ENCODE assay signal across 15 cellular contexts in the genomic region with DNA sequence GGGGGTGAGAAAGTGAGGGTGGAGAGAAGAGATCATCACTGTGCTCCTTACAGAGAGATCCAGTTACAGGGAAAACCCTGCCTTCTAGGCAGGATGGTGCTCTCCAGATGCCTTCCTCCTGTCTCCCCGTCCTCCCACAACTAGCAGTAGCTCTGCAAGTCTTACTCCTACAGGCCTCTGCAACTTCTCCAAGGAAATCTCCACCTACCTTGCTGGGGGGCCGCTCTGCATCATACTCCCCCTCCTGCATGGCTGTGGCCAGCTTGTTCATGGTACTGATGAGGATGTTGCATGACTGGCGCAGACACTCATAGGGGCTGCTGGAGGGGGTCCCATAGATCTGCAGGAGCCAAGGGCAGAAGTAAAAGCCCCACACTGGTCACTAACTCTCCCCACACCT.
"Had no signal": no experiment of that assay in that cellular context is flagged by ENCODE, and none has a peak within 500 bp of the region (broad histone marks: within the 10 kb centered on the region; RNA-seq: fewer than 3 reads in every experiment).

No MANE protein-coding gene starts in this region.

- H3K27me3 Mint-ChIP-seq: activated CD4-positive, alpha-beta T cell treated with anti-CD3 and anti-CD28 coated beads, Interleukin-2, amount 10 ng/mL, durations not matched to agents 24 days and 14 days; activated naive CD8-positive, alpha-beta T cell treated with anti-CD3 and anti-CD28 coated beads for 36 hours; naive thymus-derived CD8-positive, alpha-beta T cell; stimulated activated naive CD8-positive, alpha-beta T cell treated with anti-CD3 and anti-CD28 coated beads, Interleukin-15, Interleukin-2, amounts not matched to agents 100 ng/mL and 50 ng/mL, for 24 hours had no signal

- H3K27ac Mint-ChIP-seq: activated CD4-positive, alpha-beta T cell treated with anti-CD3 and anti-CD28 coated beads, Interleukin-2, amount 10 ng/mL, durations not matched to agents 24 days and 14 days; activated CD8-positive, alpha-beta T cell treated with anti-CD3 and anti-CD28 coated beads, Interleukin-2, amount 10 ng/mL, durations not matched to agents 7 days and 5 days; activated naive CD8-positive, alpha-beta T cell treated with anti-CD3 and anti-CD28 coated beads for 36 hours; endodermal cell; stimulated activated naive CD8-positive, alpha-beta T cell treated with anti-CD3 and anti-CD28 coated beads, Interleukin-15, Interleukin-2, amounts not matched to agents 100 ng/mL and 50 ng/mL, for 24 hours had no signal

- ATAC-seq: activated CD8-positive, alpha-beta T cell treated with anti-CD3 and anti-CD28 coated beads, Interleukin-2, amount 10 ng/mL, durations not matched to agents 7 days and 5 days; foreskin keratinocyte; naive thymus-derived CD8-positive, alpha-beta T cell had no signal

- H3K4me1 Mint-ChIP-seq: activated CD4-positive, alpha-beta T cell treated with anti-CD3 and anti-CD28 coated beads, Interleukin-2, amount 10 ng/mL, durations not matched to agents 24 days and 14 days; activated naive CD8-positive, alpha-beta T cell treated with anti-CD3 and anti-CD28 coated beads for 36 hours had no signal

- H3K9me3 Mint-ChIP-seq: activated CD4-positive, alpha-beta T cell treated with anti-CD3 and anti-CD28 coated beads, Interleukin-2, amount 10 ng/mL, durations not matched to agents 24 days and 14 days; activated naive CD8-positive, alpha-beta T cell treated with anti-CD3 and anti-CD28 coated beads for 36 hours; endodermal cell; naive thymus-derived CD8-positive, alpha-beta T cell; stimulated activated naive CD8-positive, alpha-beta T cell treated with anti-CD3 and anti-CD28 coated beads, Interleukin-15, Interleukin-2, amounts not matched to agents 100 ng/mL and 50 ng/mL, for 24 hours had no signal

- H3K4me3 Mint-ChIP-seq: activated CD4-positive, alpha-beta T cell treated with anti-CD3 and anti-CD28 coated beads, Interleukin-2, amount 10 ng/mL, durations not matched to agents 24 days and 14 days; activated CD8-positive, alpha-beta T cell treated with anti-CD3 and anti-CD28 coated beads, Interleukin-2, amount 10 ng/mL, durations not matched to agents 7 days and 5 days; activated naive CD8-positive, alpha-beta T cell treated with anti-CD3 and anti-CD28 coated beads for 36 hours; endodermal cell; naive thymus-derived CD8-positive, alpha-beta T cell; stimulated activated naive CD8-positive, alpha-beta T cell treated with anti-CD3 and anti-CD28 coated beads, Interleukin-15, Interleukin-2, amounts not matched to agents 100 ng/mL and 50 ng/mL, for 24 hours had no signal

- DNase-seq: activated CD4-positive, alpha-beta T cell treated with anti-CD3 and anti-CD28 coated beads, Interleukin-2, amount 10 ng/mL, durations not matched to agents 24 days and 14 days; activated CD8-positive, alpha-beta T cell treated with anti-CD3 and anti-CD28 coated beads, Interleukin-2, amount 10 ng/mL, durations not matched to agents 7 days and 5 days; activated naive CD4-positive, alpha-beta T cell treated with Interleukin-2 at 50 U/mL for 16 hours; activated naive CD8-positive, alpha-beta T cell treated with anti-CD3 and anti-CD28 coated beads for 36 hours; activated T-cell treated with anti-CD3 and anti-CD28 coated beads, Interleukin-2, amount 50 U/mL, for 1 hour; endodermal cell; foreskin keratinocyte; kidney; naive thymus-derived CD8-positive, alpha-beta T cell; stimulated activated CD4-positive, alpha-beta T cell treated with anti-CD3 and anti-CD28 coated beads, Interleukin-4, amount 100 ng/mL, for 4 hours; tibial artery had no signal

- H3K27ac ChIP-seq: breast epithelium, coronary artery, foreskin keratinocyte, prostate gland, tibial artery had no signal
